25 cellular contexts compared by ENCODE assay signal in genomic region chr19:5149930-5150329, GRCh38.
"Had no signal": no experiment of that assay in that cellular context is flagged by ENCODE, and none has a peak within 500 bp of the region (broad histone marks: within the 10 kb centered on the region; RNA-seq: fewer than 3 reads in every experiment).

No MANE protein-coding gene starts in this region.

- H3K27ac ChIP-seq: hepatocyte, parathyroid adenoma, right lobe of liver, stomach, suprapubic skin, tibial nerve, uterus had no signal

- H3K27me3 Mint-ChIP-seq: T-helper 17 cell had no signal

- H3K4me1 ChIP-seq: parathyroid adenoma, right lobe of liver, stomach, uterus had no signal

- H3K4me3 Mint-ChIP-seq: activated naive CD4-positive, alpha-beta T cell treated with anti-CD3 and anti-CD28 coated beads for 36 hours; activated T-cell treated with anti-CD3 and anti-CD28 coated beads, Interleukin-2, amount 50 U/mL, for 72 hours; nephron progenitor cell; stimulated activated effector memory CD8-positive, alpha-beta T cell treated with anti-CD3 and anti-CD28 coated beads, Interleukin-12 subunit alpha, Interleukin-12 subunit beta, amount 100 ng/mL, for 72 hours; T-helper 17 cell had no signal

- H3K4me3 ChIP-seq: hepatocyte, right lobe of liver, skin epidermis, stomach, suprapubic skin, tibial nerve, uterus had no signal

- H3K27ac Mint-ChIP-seq: activated naive CD4-positive, alpha-beta T cell treated with anti-CD3 and anti-CD28 coated beads for 36 hours; activated T-cell treated with anti-CD3 and anti-CD28 coated beads, Interleukin-2, amount 50 U/mL, for 72 hours; nephron progenitor cell; stimulated activated effector memory CD8-positive, alpha-beta T cell treated with anti-CD3 and anti-CD28 coated beads, Interleukin-12 subunit alpha, Interleukin-12 subunit beta, amount 100 ng/mL, for 72 hours; T-helper 17 cell had no signal

- H3K36me3 ChIP-seq: uterus had no signal

- H3K27me3 ChIP-seq: hepatocyte, right lobe of liver, stomach, suprapubic skin, tibial nerve, uterus had no signal

- H3K9me3 ChIP-seq: right lobe of liver, stomach, suprapubic skin, tibial nerve, uterus had no signal

- DNase-seq: activated CD4-positive, alpha-beta T cell treated with anti-CD3 and anti-CD28 coated beads for 4 hours; activated CD4-positive, alpha-beta T cell treated with anti-CD3 and anti-CD28 coated beads, Interleukin-2, amount 50 U/mL, for 48 hours; activated CD4-positive, CD25-positive, alpha-beta regulatory T cell; activated CD8-positive, alpha-beta memory T cell treated with anti-CD3 and anti-CD28 coated beads, Interleukin-2, amount 50 U/mL, for 48 hours; activated effector memory CD4-positive, alpha-beta T cell treated with Interleukin-2 at 50 U/mL for 16 hours; activated naive CD4-positive, alpha-beta T cell treated with anti-CD3 and anti-CD28 coated beads for 36 hours; activated T-cell treated with anti-CD3 and anti-CD28 coated beads, Interleukin-2, amount 50 U/mL, for 72 hours; amygdala; cerebellar nuclear complex; erythroblast; foreskin fibroblast; midbrain; nephron progenitor cell; nucleus accumbens; stimulated activated CD4-positive, alpha-beta T cell treated with anti-CD3 and anti-CD28 coated beads, Interleukin-2, amount 100 ng/mL, for 24 hours; stomach had no signal

- ATAC-seq: activated T-cell treated with anti-CD3 and anti-CD28 coated beads, Interleukin-2, amount 50 U/mL, for 72 hours; right lobe of liver; stimulated activated effector memory CD8-positive, alpha-beta T cell treated with anti-CD3 and anti-CD28 coated beads, Interleukin-12 subunit alpha, Interleukin-12 subunit beta, amount 100 ng/mL, for 72 hours; T-helper 17 cell had no signal

- H3K9me3 Mint-ChIP-seq: activated naive CD4-positive, alpha-beta T cell treated with anti-CD3 and anti-CD28 coated beads for 36 hours; activated T-cell treated with anti-CD3 and anti-CD28 coated beads, Interleukin-2, amount 50 U/mL, for 72 hours; nephron progenitor cell; stimulated activated effector memory CD8-positive, alpha-beta T cell treated with anti-CD3 and anti-CD28 coated beads, Interleukin-12 subunit alpha, Interleukin-12 subunit beta, amount 100 ng/mL, for 72 hours had no signal

- H3K4me1 Mint-ChIP-seq: stimulated activated effector memory CD8-positive, alpha-beta T cell treated with anti-CD3 and anti-CD28 coated beads, Interleukin-12 subunit alpha, Interleukin-12 subunit beta, amount 100 ng/mL, for 72 hours; T-helper 17 cell had no signal
